Comparison of ENCODE assay signal across 23 cellular contexts in genomic region chr6:72283571-72283970, GRCh38.
"Had no signal": no experiment of that assay in that cellular context is flagged by ENCODE, and none has a peak within 500 bp of the region (broad histone marks: within the 10 kb centered on the region; RNA-seq: fewer than 3 reads in every experiment).

No MANE protein-coding gene starts in this region.

- H3K27me3 Mint-ChIP-seq: effector memory CD8-positive, alpha-beta T cell had no signal

- H3K27ac Mint-ChIP-seq: effector memory CD8-positive, alpha-beta T cell; mesothelial cell of epicardium; naive B cell; nephron; neural progenitor cell had no signal

- H3K9me3 Mint-ChIP-seq: mesothelial cell of epicardium, naive B cell, nephron, neural progenitor cell had no signal

- DNase-seq: effector memory CD8-positive, alpha-beta T cell; erythroblast; esophagus squamous epithelium; foreskin melanocyte; glutamatergic neuron; heart right ventricle; hippocampal formation; left cardiac atrium; left lung; mesenchymal stem cell; mucosa of descending colon; naive B cell; stimulated activated CD4-positive, alpha-beta T cell treated with anti-CD3 and anti-CD28 coated beads, Interleukin-12 subunit alpha, Interleukin-12 subunit beta, amount 100 ng/mL, for 4 hours; stimulated activated CD4-positive, alpha-beta T cell treated with anti-CD3 and anti-CD28 coated beads, Interleukin-1b, Interleukin-23, amount 100 ng/mL, for 48 hours; stimulated activated CD4-positive, alpha-beta T cell treated with anti-CD3 and anti-CD28 coated beads, Interleukin-4, amount 100 ng/mL, for 1 hour; stimulated activated CD8-positive, alpha-beta memory T cell treated with anti-CD3 and anti-CD28 coated beads, Interleukin-4, amount 100 ng/mL, for 48 hours; stimulated activated naive CD4-positive, alpha-beta T cell; stomach; thyroid gland; trophoblast cell had no signal

- H3K36me3 Mint-ChIP-seq: mesothelial cell of epicardium, neural progenitor cell had no signal

- H3K4me1 Mint-ChIP-seq: naive B cell had no signal

- H3K4me3 Mint-ChIP-seq: effector memory CD8-positive, alpha-beta T cell; mesothelial cell of epicardium; naive B cell; nephron; neural progenitor cell had no signal
